1 cellular context compared by ENCODE assay signal in genomic region chr5:67206381-67207328, GRCh38.
TF ChIP-seq lines count a peak whose summit lies in the region.

No MANE protein-coding gene starts in this region.

TF ChIP-seq in GM12878, 131 proteins besides CTCF, POLR2A, EP300 and RAD21 (continued from another document):
- TF ChIP-seq ZNF687 (IDR thresholded peaks at IDR 0.05) (no peak), TCF12 (IDR thresholded peaks at IDR 0.05; ENCODE audit: low read depth, low read length) (peak; percentile 92), ZBED1 (IDR thresholded peaks at IDR 0.05; ENCODE audit: borderline replicate concordance) (peak; percentile 86), ATF2 (IDR thresholded peaks at IDR 0.05; ENCODE audit: low read length) (peak; percentile 92), ZNF217 (IDR thresholded peaks at IDR 0.05) (peak; percentile 70; the same call in 1 of the 2 replicates), TCF7 (IDR thresholded peaks at IDR 0.05; ENCODE audit: borderline replicate concordance) (0 out of 2 replicates have a peak, but pooled peaks have one; percentile 32), NFYA (IDR thresholded peaks at IDR 0.05; ENCODE audit: borderline replicate concordance, low read depth, low read length) (no peak), CBFB (IDR thresholded peaks at IDR 0.05; ENCODE audit: low read depth) (peak; percentile 99), ATF7 (IDR thresholded peaks at IDR 0.05; ENCODE audit: low read depth) (peak; percentile 66), ZNF384 (IDR thresholded peaks at IDR 0.05; ENCODE audit: borderline replicate concordance, low read depth, low read length) (peak; percentile 51; the same call in 1 of the 2 replicates), NFIC (IDR thresholded peaks at IDR 0.05; ENCODE audit: low read depth, low read length) (peak; percentile 97), CBX3 (IDR thresholded peaks at IDR 0.05; ENCODE audit: borderline replicate concordance, low read depth) (no peak), TAF1 (IDR thresholded peaks at IDR 0.05; ENCODE audit: borderline replicate concordance, low read depth, low read length) (peak; percentile 28; the same call in 1 of the 2 replicates), DPF2 (IDR thresholded peaks at IDR 0.05) (peak; percentile 60; the same call in 1 of the 2 replicates), CREM (IDR thresholded peaks at IDR 0.05; ENCODE audit: low read depth) (peak; percentile 89), MTA3 (IDR thresholded peaks at IDR 0.05; ENCODE audit: borderline replicate concordance, low read length) (0 out of 2 replicates have a peak, but pooled peaks have one; percentile 74), TCF3 (IDR thresholded peaks at IDR 0.05; ENCODE audit: borderline replicate concordance, insufficient read depth, low read depth, low read length) (peak; percentile 93), ZNF24 (IDR thresholded peaks at IDR 0.05) (no peak), SIX5 (IDR thresholded peaks at IDR 0.05; ENCODE audit: low read depth, low read length, severe bottlenecking) (peak; percentile 13), FOS (IDR thresholded peaks at IDR 0.05; ENCODE audit: borderline replicate concordance, extremely low read depth, insufficient read length) (no peak), MLLT1 (IDR thresholded peaks at IDR 0.05) (peak; percentile 77), NBN (IDR thresholded peaks at IDR 0.05) (peak; percentile 63), GABPA (IDR thresholded peaks at IDR 0.05; ENCODE audit: low read depth) (peak; percentile 58; the same call in 1 of the 2 replicates), CHD2 (IDR thresholded peaks at IDR 0.05; ENCODE audit: borderline replicate concordance, low read depth, low read length) (no peak), ETV6 (conservative IDR thresholded peaks at IDR 0.05 in 1 of 2, IDR thresholded peaks at IDR 0.05 in 1 of 2; ENCODE audit: borderline replicate concordance in 1 of 2, low read depth in 1 of 2) (peak in 1 of 2 experiments; percentile 84; a peak in 2 of 4 replicates), PML (IDR thresholded peaks at IDR 0.05; ENCODE audit: low read length) (0 out of 2 replicates have a peak, but pooled peaks have one; percentile 50), PAX5 (IDR thresholded peaks at IDR 0.05; ENCODE audit: borderline replicate concordance, low read depth, low read length) (peak; percentile 92), BCL11A (IDR thresholded peaks at IDR 0.05; ENCODE audit: low read depth, low read length) (peak; percentile 88)
- TF ChIP-seq, protein P1, sequence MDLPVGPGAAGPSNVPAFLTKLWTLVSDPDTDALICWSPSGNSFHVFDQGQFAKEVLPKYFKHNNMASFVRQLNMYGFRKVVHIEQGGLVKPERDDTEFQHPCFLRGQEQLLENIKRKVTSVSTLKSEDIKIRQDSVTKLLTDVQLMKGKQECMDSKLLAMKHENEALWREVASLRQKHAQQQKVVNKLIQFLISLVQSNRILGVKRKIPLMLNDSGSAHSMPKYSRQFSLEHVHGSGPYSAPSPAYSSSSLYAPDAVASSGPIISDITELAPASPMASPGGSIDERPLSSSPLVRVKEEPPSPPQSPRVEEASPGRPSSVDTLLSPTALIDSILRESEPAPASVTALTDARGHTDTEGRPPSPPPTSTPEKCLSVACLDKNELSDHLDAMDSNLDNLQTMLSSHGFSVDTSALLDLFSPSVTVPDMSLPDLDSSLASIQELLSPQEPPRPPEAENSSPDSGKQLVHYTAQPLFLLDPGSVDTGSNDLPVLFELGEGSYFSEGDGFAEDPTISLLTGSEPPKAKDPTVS (IDR thresholded peaks at IDR 0.05; ENCODE audit: low read depth, low read length) = no peak
